8 cellular contexts compared by ENCODE assay signal in the genomic region with DNA sequence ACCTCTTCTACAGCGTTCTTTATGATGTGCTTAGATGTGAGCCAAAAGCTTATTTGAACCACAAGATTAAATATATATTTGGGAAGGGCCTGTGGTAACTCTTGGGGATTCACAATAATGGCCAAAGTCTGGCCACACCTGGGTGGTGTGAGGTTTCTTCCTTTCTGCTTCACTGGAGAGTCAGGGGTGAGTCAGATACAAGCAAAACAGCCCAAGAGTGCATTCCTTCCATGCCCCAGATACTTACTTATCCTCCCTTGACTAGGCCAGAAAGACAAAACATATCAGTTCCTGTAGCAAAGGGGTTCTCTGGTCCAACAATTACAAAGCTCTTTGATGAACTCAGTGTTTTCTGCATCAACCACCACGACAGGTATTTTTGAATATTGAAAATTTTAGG. TPM values are rescaled to one million over a fixed set of nuclear protein-coding genes. Genes with fewer than 3 reads are reported as not detected.
DNase-seq lines count a peak whose midpoint lies in the region; ATAC-seq and TF ChIP-seq lines count a peak whose summit lies in the region.

No MANE protein-coding gene starts in this region.

- CTCF ChIA-PET in AG04450 (lab: Charles Lee), result interaction anchor here (0.8 to 3.9 kb wide), 4 partner anchors 16 to 97 kb away, joined by 3 to 20 read pairs (median 9); no protein-coding TSS in a partner anchor

- no peak overlapping the region for H3K4me3 Mint-ChIP-seq in chondrocyte (ENCODE audit: unreplicated experiment)

- H3K9me3 ChIP-seq in AG04450 (ENCODE audit: control insufficient read depth, insufficient read depth, low read length) (peaks cover 4% of the 10 kb centered on the region; the same call in 1 of the 2 replicates), heart left ventricle (no peaks in the 10 kb centered on the region)

- 73 to 79% (median 77%) methylated on average over 2 of the region's 2 CpGs for WGBS in heart left ventricle, 4 donors

- H3K27ac Mint-ChIP-seq in chondrocyte (ENCODE audit: unreplicated experiment), result peak overlapping the region; percentile 80

- peak overlapping the region; percentile 65 for H3K27ac ChIP-seq in AG04450 (ENCODE audit: low read depth, low read length)
- H3K27ac ChIP-seq in heart left ventricle, result no peak overlapping the region

- TF ChIP-seq POLR2A in heart left ventricle (IDR thresholded peaks at IDR 0.05), result no peak

- peaks cover 64% of the 10 kb centered on the region for H3K4me1 Mint-ChIP-seq in chondrocyte (ENCODE audit: low read depth)

- no peaks in the 10 kb centered on the region for H3K27me3 Mint-ChIP-seq in chondrocyte (ENCODE audit: low read depth)

- no peaks in the 10 kb centered on the region for H3K36me3 ChIP-seq in heart left ventricle

- H3K4me3 ChIP-seq in AG04450 (ENCODE audit: low read depth, low read length) (no peak overlapping the region), heart left ventricle (no peak overlapping the region)

- no peaks in the 10 kb centered on the region for H3K36me3 Mint-ChIP-seq in chondrocyte (ENCODE audit: low read depth)

- no peaks in the 10 kb centered on the region for H3K9me3 Mint-ChIP-seq in chondrocyte (ENCODE audit: low read depth)

- H3K4me1 ChIP-seq in heart left ventricle, result no peaks in the 10 kb centered on the region

- H3K27me3 ChIP-seq in AG04450 (ENCODE audit: control insufficient read depth, insufficient read depth, low read length) (no peaks in the 10 kb centered on the region), heart left ventricle (no peaks in the 10 kb centered on the region)

- ATAC-seq in GM19328 (IDR thresholded peaks at IDR 0.05; ENCODE audit: unreplicated experiment) (peak; percentile 43), HG03432 (IDR thresholded peaks at IDR 0.05; ENCODE audit: unreplicated experiment) (peak; percentile 75), heart left ventricle (no peak)

- DNase-seq in AG04450 (ENCODE audit: low read depth, low spot score) (peak; percentile 72), chondrocyte (ENCODE audit: low spot score) (no peak), heart left ventricle (no peak), H4 (ENCODE audit: low spot score) (no peak)
- DNase-seq in stimulated activated CD4-positive, alpha-beta T cell treated with anti-CD3 and anti-CD28 coated beads, Interleukin-12 subunit alpha, Interleukin-12 subunit beta, amount 100 ng/mL, for 4 hours, result no peak
- no peak for DNase-seq in stimulated activated CD4-positive, alpha-beta T cell treated with anti-CD3 and anti-CD28 coated beads, Interleukin-4, amount 100 ng/mL, for 4 hours

- TF ChIP-seq CTCF in AG04450 (IDR thresholded peaks at IDR 0.05; ENCODE audit: low read depth, low read length) (no peak), chondrocyte (IDR thresholded peaks at IDR 0.05) (no peak), heart left ventricle (IDR thresholded peaks at IDR 0.05) (no peak)

- intact Hi-C loops in heart left ventricle (cut with DNase I), result no loop called here

- POLR2A ChIA-PET in AG04450 (lab: Yijun Ruan, JAX), result no interaction called here

RNA-seq across cellular contexts. Expression of gene ZBED2, which starts 0.9 kb away (rescaled TPM):
- polyA plus RNA-seq in AG04450 (2011; rRNA removed) (0.11 and 0.14 TPM in 2 replicates), heart left ventricle (not detected)
- polyA minus RNA-seq in AG04450 (2011; rRNA and poly(A)+ RNA removed), result 0.13 and 0.14 TPM in 2 replicates
- total RNA-seq in chondrocyte (not detected in 3 replicates), heart left ventricle (under 1 TPM in 3 of 9 donors, not detected in 6; 0.12 to 0.93 (median 0.56) TPM)
- total RNA-seq in H4 (2014; rRNA removed; shearing (Covaris generic)), result not detected in 2 replicates

RNA-seq across cellular contexts. Expression of gene CD96, which starts 52.2 kb away (rescaled TPM):
- polyA plus RNA-seq in AG04450 (2011; rRNA removed) (0.12 and 0.41 TPM in 2 replicates), heart left ventricle (under 1 TPM; 0.08 to 0.26 TPM)
- polyA minus RNA-seq in AG04450 (2011; rRNA and poly(A)+ RNA removed), result not detected in 2 replicates
- total RNA-seq in chondrocyte (0.17 to 0.27 TPM (median 0.23 TPM) in 3 replicates), heart left ventricle (1 to 10 TPM in 2 of 9 donors, under 1 TPM in 3, not detected in 4; 0.21 to 4.4 (median 0.33) TPM)
- total RNA-seq in H4 (2014; rRNA removed; shearing (Covaris generic)), result 3.0 and 3.9 TPM in 2 replicates

Comparison
In these comparisons a context has a peak if more than half of its experiments do, and no peak if none do; other contexts are left out.
1. ATAC-seq: peak in GM19328 (single experiment) and HG03432 (single experiment); none in heart left ventricle (0 of 4).